Comparison of ENCODE assay signal across 9 cellular contexts in genomic region chr3:10249833-10250232, GRCh38. TPM values are rescaled to one million over a fixed set of nuclear protein-coding genes. Genes with fewer than 3 reads are reported as not detected.
A peak's percentile ranks its signal among the peaks of the same experiment; 100 is the strongest.
DNase-seq lines count a peak whose midpoint lies in the region; ATAC-seq lines count a peak whose summit lies in the region.
"Had no signal": no experiment of that assay in that cellular context is flagged by ENCODE, and none has a peak within 500 bp of the region (broad histone marks: within the 10 kb centered on the region; RNA-seq: fewer than 3 reads in every experiment).

No MANE protein-coding gene starts in this region.

- no peaks in the 10 kb centered on the region for H3K27me3 Mint-ChIP-seq in effector memory CD8-positive, alpha-beta T cell

- no peaks in the 10 kb centered on the region for H3K27me3 ChIP-seq in BLaER1 treated with 17β-estradiol and CSF1 and Interleukin-3, amounts not matched to agents 10 nM and 100 nM
- H3K27me3 ChIP-seq in MG63 (no peaks in the 10 kb centered on the region), neuron (ENCODE audit: insufficient read depth, low read length) (no peaks in the 10 kb centered on the region)

- H3K4me3 ChIP-seq in BLaER1 treated with 17β-estradiol and CSF1 and Interleukin-3, amounts not matched to agents 10 nM and 100 nM = peak overlapping the region; percentile 80 to 92 (median 86)
- H3K4me3 ChIP-seq in MG63 (peak overlapping the region; percentile 66), neuron (ENCODE audit: low read length) (peak overlapping the region; percentile 63)

- peak overlapping the region; percentile 86 to 98 (median 95); a peak in 21 of 22 replicates for H3K27ac ChIP-seq in BLaER1 treated with 17β-estradiol and CSF1 and Interleukin-3, amounts not matched to agents 10 nM and 100 nM

- peaks cover 45% of the 10 kb centered on the region for H3K36me3 Mint-ChIP-seq in effector memory CD8-positive, alpha-beta T cell (ENCODE audit: insufficient read depth)

- H3K4me1 Mint-ChIP-seq in effector memory CD8-positive, alpha-beta T cell (ENCODE audit: low read depth in 2 of 2) = peaks cover 55 to 59% of the 10 kb centered on the region in 2 donors

- ATAC-seq in effector memory CD8-positive, alpha-beta T cell (replicated peaks) = no peak
- ATAC-seq in GM21423 (IDR thresholded peaks at IDR 0.05; ENCODE audit: unreplicated experiment) (no peak), HG02981 (IDR thresholded peaks at IDR 0.05; ENCODE audit: unreplicated experiment) (no peak)

- H3K27ac Mint-ChIP-seq in effector memory CD8-positive, alpha-beta T cell = peak overlapping the region; percentile 90 to 91

- H2AFZ ChIP-seq in neuron (ENCODE audit: low read depth, low read length) = peak overlapping the region; percentile 80

- peaks cover 38 to 69% (median 55%) of the 10 kb centered on the region in 11 experiments for H3K36me3 ChIP-seq in BLaER1 treated with 17β-estradiol and CSF1 and Interleukin-3, amounts not matched to agents 10 nM and 100 nM
- H3K36me3 ChIP-seq in MG63 (peaks cover 30% of the 10 kb centered on the region), neuron (ENCODE audit: insufficient read depth, low read length) (peaks cover 31% of the 10 kb centered on the region)

- H3K9ac ChIP-seq in BLaER1 treated with 17β-estradiol and CSF1 and Interleukin-3, amounts not matched to agents 10 nM and 100 nM = peak overlapping the region; percentile 92 to 97 (median 95)

- peaks cover 47 to 60% (median 57%) of the 10 kb centered on the region in 11 experiments for H4K20me1 ChIP-seq in BLaER1 treated with 17β-estradiol and CSF1 and Interleukin-3, amounts not matched to agents 10 nM and 100 nM

- H3K4me3 Mint-ChIP-seq in effector memory CD8-positive, alpha-beta T cell = peak overlapping the region; percentile 98 to 99

- peak overlapping the region; percentile 89 to 98 (median 94) for H3K4me2 ChIP-seq in BLaER1 treated with 17β-estradiol and CSF1 and Interleukin-3, amounts not matched to agents 10 nM and 100 nM

- peaks cover 17 to 33% (median 21%) of the 10 kb centered on the region in 11 experiments for H3K9me3 ChIP-seq in BLaER1 treated with 17β-estradiol and CSF1 and Interleukin-3, amounts not matched to agents 10 nM and 100 nM (replicated peaks in 1 of 11)
- H3K9me3 ChIP-seq in MG63 = no peaks in the 10 kb centered on the region
- H3K9me3 ChIP-seq in neuron (ENCODE audit: low read length) = peaks cover 2% of the 10 kb centered on the region

- H3K9me3 Mint-ChIP-seq in effector memory CD8-positive, alpha-beta T cell = no peaks in the 10 kb centered on the region

- DNase-seq in MG63 (no peak), ureter (ENCODE audit: low spot score) (no peak), OCI-M1 (lab: John Stamatoyannopoulos, UW) (no peak)
- no peak for DNase-seq in effector memory CD8-positive, alpha-beta T cell

- peaks cover 39 to 56% (median 47%) of the 10 kb centered on the region in 10 experiments for H3K4me1 ChIP-seq in BLaER1 treated with 17β-estradiol and CSF1 and Interleukin-3, amounts not matched to agents 10 nM and 100 nM
- peaks cover 19% of the 10 kb centered on the region for H3K4me1 ChIP-seq in neuron (ENCODE audit: insufficient read depth, low read length)

RNA-seq across cellular contexts. Expression of gene TATDN2, which starts 1.6 kb away (rescaled TPM):
- total RNA-seq in MG63 (2014; rRNA removed; shearing (Covaris generic); ENCODE audit: low replicate concordance) = 7.6 and 15.8 TPM in 2 replicates
- 37.8 TPM for total RNA-seq in ureter

RNA-seq across cellular contexts. Expression of gene GHRL, which starts 42.9 kb away (rescaled TPM):
- not detected in 2 replicates for total RNA-seq in MG63 (2014; rRNA removed; shearing (Covaris generic); ENCODE audit: low replicate concordance)
- total RNA-seq in ureter = 0.81 TPM
- total RNA-seq: RPMI7951 had no signal
